Comparison of ENCODE assay signal across 23 cellular contexts in genomic region chr9:73093016-73093739, GRCh38. TPM values are rescaled to one million over a fixed set of nuclear protein-coding genes. Genes with fewer than 3 reads are reported as not detected.
DNase-seq lines count a peak whose midpoint lies in the region; ATAC-seq, FAIRE-seq and TF ChIP-seq lines count a peak whose summit lies in the region.
"Had no signal": no experiment of that assay in that cellular context is flagged by ENCODE, and none has a peak within 500 bp of the region (broad histone marks: within the 10 kb centered on the region; RNA-seq: fewer than 3 reads in every experiment).

No MANE protein-coding gene starts in this region.

- no peak overlapping the region for H3K4me3 ChIP-seq in CD8-positive, alpha-beta T cell (ENCODE audit: low read depth, low read length)
- H3K4me3 ChIP-seq in Loucy (ENCODE audit: low read length, poor library complexity, severe bottlenecking) (peak overlapping the region; percentile 70), K562 (no peak overlapping the region)
- H3K4me3 ChIP-seq: lung, pancreas, right lobe of liver, SJSA1 had no signal

- TF ChIP-seq CTCF in CD8-positive, alpha-beta T cell (IDR thresholded peaks at IDR 0.05), result no peak
- TF ChIP-seq CTCF in Loucy (conservative IDR thresholded peaks at IDR 0.05; ENCODE audit: low read length) (no peak), K562 (IDR thresholded peaks at IDR 0.05 in 2 of 3, conservative IDR thresholded peaks at IDR 0.05 in 1 of 3; ENCODE audit: insufficient read depth in 2 of 3, low read depth in 1 of 3, low read length in 3 of 3) (no peak)

- CTCF ChIA-PET in CD8-positive, alpha-beta T cell (lab: Charles Lee), result no interaction called here
- CTCF ChIA-PET in K562 (lab: Yijun Ruan, JAX; ENCODE audit: low intra/inter-chr PET ratio), result no interaction called here

- no TSS peak for BruUV-seq in K562 (replicated peaks; lab: Mats Ljungman, UMichigan)

- no peak overlapping the region for H3K27ac Mint-ChIP-seq in CD8-positive, alpha-beta T cell
- H3K27ac Mint-ChIP-seq: activated B cell treated with CpG ODN at 0.5 μM for 24 hours; activated CD8-positive, alpha-beta T cell treated with anti-CD3 and anti-CD28 coated beads for 36 hours; activated naive CD4-positive, alpha-beta T cell treated with anti-CD3 and anti-CD28 coated beads, Interleukin-2, amount 50 U/mL, for 72 hours; naive B cell had no signal

- H3F3A ChIP-seq in Loucy (ENCODE audit: low read depth), result no peaks in the 10 kb centered on the region

- FAIRE-seq in K562 (lab: Jason Lieb, UNC), result no peak

- peak overlapping the region; percentile 43 for H3K9ac ChIP-seq in Loucy (ENCODE audit: low read depth, low read length, poor library complexity, severe bottlenecking)
- no peak overlapping the region for H3K9ac ChIP-seq in K562 (ENCODE audit: insufficient read depth in 1 of 2, low read depth in 2 of 2, low read length in 2 of 2)

- TF ChIP-seq POLR2A in K562 (conservative IDR thresholded peaks at IDR 0.05) (no peak), GM18505 (IDR thresholded peaks at IDR 0.05; ENCODE audit: borderline replicate concordance, extremely low read depth, insufficient read depth, insufficient read length) (no peak)

- no peaks in the 10 kb centered on the region for H3K36me3 Mint-ChIP-seq in CD8-positive, alpha-beta T cell
- H3K36me3 Mint-ChIP-seq: activated naive CD4-positive, alpha-beta T cell treated with anti-CD3 and anti-CD28 coated beads, Interleukin-2, amount 50 U/mL, for 72 hours; naive B cell had no signal

- H4K20me1 ChIP-seq in Loucy (ENCODE audit: insufficient read depth, low read length, poor library complexity, severe bottlenecking) (no peaks in the 10 kb centered on the region), K562 (replicated peaks; ENCODE audit: control insufficient read depth, insufficient read depth, low read length) (no peaks in the 10 kb centered on the region)

- no peak for TF ChIP-seq EP300 in K562 (IDR thresholded peaks at IDR 0.05; ENCODE audit: low read length)

- peak overlapping the region; percentile 63 for H3K4me3 Mint-ChIP-seq in CD8-positive, alpha-beta T cell

- H2AFZ ChIP-seq in Loucy (ENCODE audit: low read length) (peak overlapping the region; percentile 95), K562 (ENCODE audit: low read depth, low read length) (peak overlapping the region; percentile 83)

- POLR2A ChIA-PET in CD8-positive, alpha-beta T cell (lab: Charles Lee), result interaction anchor here (0.5 kb wide), 1 partner anchor 19 kb away, joined by 3 read pairs; no protein-coding TSS in a partner anchor
- POLR2A ChIA-PET in K562 (lab: Yijun Ruan, JAX), result no interaction called here

- no peaks in the 10 kb centered on the region for H3K9me1 ChIP-seq in K562 (ENCODE audit: control insufficient read depth, insufficient read depth, low read length)

- DNase-seq in CD8-positive, alpha-beta T cell, result no peak
- DNase-seq in K562 (ENCODE audit: extremely low read depth in 1 of 4, low spot score in 3 of 4), result peak in 1 of 4 experiments; percentile 16
- DNase-seq in sciatic nerve (ENCODE audit: low spot score), result no peak
- no peak for DNase-seq in NCI-H2171 treated with DMSO at 0.1 percent for 48 hours (lab: John Stamatoyannopoulos, UW)
- no peak for DNase-seq in NAMALWA (ENCODE audit: low spot score)
- DNase-seq in HPDE6-E6E7 (ENCODE audit: extremely low spot score), result no peak
- DNase-seq: activated B cell treated with CpG ODN at 0.5 μM for 24 hours; activated CD8-positive, alpha-beta T cell treated with anti-CD3 and anti-CD28 coated beads for 36 hours; activated T-cell treated with anti-CD3 and anti-CD28 coated beads, Interleukin-2, amount 50 U/mL, for 48 hours; DMS153; heart right ventricle; naive B cell; NCI-H2029 treated with DMSO at 0.1 percent for 48 hours; NCI-H510A treated with DMSO at 0.1 percent for 48 hours; pancreas; right lobe of liver; stimulated activated naive CD4-positive, alpha-beta T cell treated with Interleukin-2 at 50 U/mL for 16 hours had no signal

- no peaks in the 10 kb centered on the region for H3K9me2 ChIP-seq in Loucy (replicated peaks; ENCODE audit: low read depth, low read length)

- peaks cover 4% of the 10 kb centered on the region for H3K4me1 Mint-ChIP-seq in CD8-positive, alpha-beta T cell (ENCODE audit: low read depth)
- H3K4me1 Mint-ChIP-seq: naive B cell had no signal

- peak overlapping the region; percentile 75 for H3K4me2 ChIP-seq in Loucy (ENCODE audit: low read depth, low read length, poor library complexity, severe bottlenecking)
- H3K4me2 ChIP-seq in K562 (ENCODE audit: insufficient read depth, low read length), result no peak overlapping the region

- in situ Hi-C loops in K562 (cut with MboI), result no loop called here

- no peak for ATAC-seq in CD8-positive, alpha-beta T cell
- ATAC-seq in K562, result peak; percentile 75
- ATAC-seq in sciatic nerve, result peak; percentile 57
- no peak for ATAC-seq in GM18505 (IDR thresholded peaks at IDR 0.05; ENCODE audit: unreplicated experiment)
- ATAC-seq: activated CD8-positive, alpha-beta T cell treated with anti-CD3 and anti-CD28 coated beads for 36 hours; activated naive CD4-positive, alpha-beta T cell treated with anti-CD3 and anti-CD28 coated beads, Interleukin-2, amount 50 U/mL, for 72 hours; pancreas had no signal

- peaks cover 3% of the 10 kb centered on the region for H3K4me1 ChIP-seq in CD8-positive, alpha-beta T cell (ENCODE audit: insufficient read depth, low read length)
- H3K4me1 ChIP-seq in Loucy (ENCODE audit: insufficient read depth, low read length, poor library complexity, severe bottlenecking) (peaks cover 6% of the 10 kb centered on the region), K562 (replicated peaks in 1 of 2; ENCODE audit: control insufficient read depth in 2 of 2, insufficient read depth in 2 of 2, low read length in 2 of 2) (no peaks in the 10 kb centered on the region)
- H3K4me1 ChIP-seq: pancreas, SJSA1 had no signal

- H3K9me3 Mint-ChIP-seq in CD8-positive, alpha-beta T cell, result no peaks in the 10 kb centered on the region
- H3K9me3 Mint-ChIP-seq: activated B cell treated with CpG ODN at 0.5 μM for 24 hours; activated CD8-positive, alpha-beta T cell treated with anti-CD3 and anti-CD28 coated beads for 36 hours; activated naive CD4-positive, alpha-beta T cell treated with anti-CD3 and anti-CD28 coated beads, Interleukin-2, amount 50 U/mL, for 72 hours; naive B cell had no signal

- TF ChIP-seq RAD21 in K562 (CRISPR knock-in tag; conservative IDR thresholded peaks at IDR 0.05 in 1 of 2, IDR thresholded peaks at IDR 0.05 in 1 of 2), result no peak

- no peak overlapping the region for H3K27ac ChIP-seq in CD8-positive, alpha-beta T cell (ENCODE audit: low read depth, low read length)
- H3K27ac ChIP-seq in K562 (ENCODE audit: extremely low read depth, low read depth, low read length), result no peak overlapping the region
- H3K27ac ChIP-seq: C4-2B, pancreas, right lobe of liver, SJSA1 had no signal

- no peaks in the 10 kb centered on the region for H3K36me3 ChIP-seq in CD8-positive, alpha-beta T cell (ENCODE audit: insufficient read depth, low read length)
- H3K36me3 ChIP-seq in Loucy (ENCODE audit: insufficient read depth, low read length) (no peaks in the 10 kb centered on the region), K562 (ENCODE audit: control insufficient read depth, insufficient read depth, low read length) (no peaks in the 10 kb centered on the region)
- H3K36me3 ChIP-seq: heart right ventricle, pancreas, right lobe of liver, SJSA1 had no signal

- no peaks in the 10 kb centered on the region for H3K9me3 ChIP-seq in CD8-positive, alpha-beta T cell (ENCODE audit: low read length)
- H3K9me3 ChIP-seq in Loucy (ENCODE audit: insufficient read depth, low read depth, low read length), result no peaks in the 10 kb centered on the region
- no peaks in the 10 kb centered on the region for H3K9me3 ChIP-seq in K562 (replicated peaks; ENCODE audit: control insufficient read depth, insufficient read depth, low read depth, low read length)
- H3K9me3 ChIP-seq: heart right ventricle, pancreas, SJSA1 had no signal

- no peaks in the 10 kb centered on the region for H3K27me3 Mint-ChIP-seq in CD8-positive, alpha-beta T cell (ENCODE audit: low read depth)
- H3K27me3 Mint-ChIP-seq: naive B cell had no signal

- no peaks in the 10 kb centered on the region for H3K79me2 ChIP-seq in Loucy (ENCODE audit: insufficient read depth, low read length)
- H3K79me2 ChIP-seq in K562 (ENCODE audit: control insufficient read depth, insufficient read depth, low read length), result no peaks in the 10 kb centered on the region

- intact Hi-C loops in CD8-positive, alpha-beta T cell (cut with DNase I, micrococcal nuclease), result no loop called here
- intact Hi-C loops in K562 (cut with micrococcal nuclease), result no loop called here
- intact Hi-C loops in sciatic nerve (cut with DNase I), result no loop called here

- H3K27me3 ChIP-seq in CD8-positive, alpha-beta T cell (ENCODE audit: insufficient read depth, low read length), result no peaks in the 10 kb centered on the region
- H3K27me3 ChIP-seq in Loucy (ENCODE audit: insufficient read depth, low read length, poor library complexity, severe bottlenecking), result no peaks in the 10 kb centered on the region
- no peaks in the 10 kb centered on the region for H3K27me3 ChIP-seq in K562 (ENCODE audit: control insufficient read depth in 2 of 2, insufficient read depth in 2 of 2, low read length in 2 of 2)
- H3K27me3 ChIP-seq: heart right ventricle, pancreas, right lobe of liver, SJSA1 had no signal

TF ChIP-seq in K562, 482 proteins besides CTCF, POLR2A, EP300 and RAD21 (continues in another document):
- TF ChIP-seq ZNF217 (CRISPR knock-in tag; IDR thresholded peaks at IDR 0.05), result no peak
- peak; percentile 59 for TF ChIP-seq CREB1 (IDR thresholded peaks at IDR 0.05)
- TF ChIP-seq CREB1 (CRISPR knock-in tag; IDR thresholded peaks at IDR 0.05), result no peak

RNA-seq across cellular contexts. Expression of gene ANXA1, which starts 58.5 kb away (rescaled TPM):
- total RNA-seq in CD8-positive, alpha-beta T cell, result 100 to 1,000 TPM; 163 to 167 TPM
- total RNA-seq in K562 (2011; cell fraction: chromatin; rRNA removed; ENCODE audit: low replicate concordance), result 84.5 and 286 TPM in 2 replicates
- 63.2 and 89.4 TPM in 2 replicates for total RNA-seq in K562 (2011; cell fraction: nucleolus; rRNA removed)
- 161 and 202 TPM in 2 replicates for total RNA-seq in K562 (2011; cell fraction: nucleoplasm; rRNA removed)
- 395 and 406 TPM in 2 replicates for total RNA-seq in K562 (2014; rRNA removed)
- total RNA-seq in K562 (2014; rRNA removed; fragmentation: Illumina TruSeq; extraction: Trizol), result 699 and 816 TPM in 2 replicates
- total RNA-seq in K562 (2015; rRNA removed; fragmentation: Illumina TruSeq; extraction: Trizol), result 445 and 472 TPM in 2 replicates
- 407 and 423 TPM in 2 replicates for total RNA-seq in K562 (2021)
- 560 and 820 TPM in 2 replicates for polyA plus RNA-seq in K562 (2011; rRNA removed)
- polyA plus RNA-seq in K562 (2011; cell fraction: cytosol; rRNA removed), result 136 and 244 TPM in 2 replicates
- polyA plus RNA-seq in K562 (2011; cell fraction: nucleus; rRNA removed), result 168 and 258 TPM in 2 replicates
- 427 and 491 TPM in 2 replicates for polyA plus RNA-seq in K562 (2012)
- 603 and 620 TPM in 2 replicates for polyA plus RNA-seq in K562 (2014; fragmentation: Illumina TruSeq; extraction: Trizol)
- 1,000 to 10,000 TPM in 1 of 2 experiments, 100 to 1,000 TPM in 1; 940 to 1,298 TPM for polyA plus RNA-seq in K562 (2014; fragmentation: Nextera tagmentation; extraction: Ambion mirVana)
- 529 and 544 TPM in 2 replicates for polyA plus RNA-seq in K562 (2014; rRNA removed)
- 415 and 433 TPM in 2 replicates for polyA minus RNA-seq in K562 (2011; rRNA and poly(A)+ RNA removed)
- 143 and 163 TPM in 2 replicates for polyA minus RNA-seq in K562 (2011; cell fraction: cytosol; rRNA and poly(A)+ RNA removed)
- polyA minus RNA-seq in K562 (2011; cell fraction: nucleus; rRNA and poly(A)+ RNA removed), result 111 and 232 TPM in 2 replicates
- total RNA-seq in sciatic nerve, result 293 TPM

Comparison
In these comparisons a context has a peak if more than half of its experiments do, and no peak if none do; other contexts are left out.
1. ATAC-seq: peak in K562 (single experiment) and sciatic nerve (single experiment); none in CD8-positive, alpha-beta T cell (single experiment) and GM18505 (single experiment).